ENCODE assay signal across 8 cellular contexts in the genomic region with DNA sequence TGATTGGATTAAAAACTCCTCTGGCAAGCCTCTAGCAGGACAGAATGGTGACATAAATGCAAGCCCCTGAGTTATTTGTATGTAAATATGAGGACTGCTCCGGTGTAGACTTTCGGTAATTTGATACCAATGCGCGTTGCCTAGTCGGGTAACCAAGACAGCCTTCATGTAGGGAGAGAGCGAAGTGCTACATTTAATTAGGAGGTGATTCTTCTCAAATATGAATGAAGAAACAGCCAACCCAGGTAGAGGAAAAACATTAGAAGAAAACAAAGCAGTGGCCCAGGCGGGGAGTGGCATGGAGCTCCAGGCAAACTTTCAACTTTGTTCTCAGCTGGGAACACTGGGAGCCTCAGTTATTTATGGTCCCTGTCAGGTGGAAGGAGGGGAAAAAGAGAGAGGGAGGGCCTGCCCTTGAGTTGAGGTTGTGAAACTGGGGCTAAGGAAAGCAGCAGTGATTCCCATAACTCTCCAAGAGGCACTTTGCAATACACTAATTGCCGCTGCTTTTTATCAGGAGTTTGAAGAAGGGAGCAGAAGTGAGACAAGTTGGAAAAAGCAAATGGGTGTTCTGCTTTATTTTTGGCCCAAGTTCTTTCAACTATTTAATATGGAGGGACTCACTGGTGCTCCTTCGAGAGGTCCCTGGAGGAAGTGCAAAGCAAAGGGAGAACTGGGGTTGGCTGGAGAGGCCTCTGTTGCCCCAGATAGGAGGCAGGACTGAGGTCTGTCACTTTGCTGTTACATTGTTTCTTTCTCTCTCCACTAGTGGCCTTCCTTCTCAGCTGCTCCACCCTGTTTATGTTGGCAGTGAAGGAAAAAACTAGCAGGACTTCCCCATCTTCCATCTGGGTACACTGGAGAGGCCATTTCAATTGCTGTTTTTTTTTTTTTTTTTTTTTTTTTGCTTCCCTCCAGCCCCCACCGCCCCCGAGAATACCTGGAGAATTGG.
DNase-seq lines count a peak whose midpoint lies in the region; ATAC-seq and TF ChIP-seq lines count a peak whose summit lies in the region.

No MANE protein-coding gene starts in this region.

- no peak overlapping the region for H3K27ac ChIP-seq in IMR-90 (ENCODE audit: insufficient read depth, low read length)
- peak overlapping the region; percentile 96 for H3K27ac ChIP-seq in iPS-18a (ENCODE audit: low read length)
- peak overlapping the region; percentile 27 to 76 (median 62) for H3K27ac ChIP-seq in stomach

- peak overlapping the region; percentile 63; the same call in 1 of the 2 replicates for H3K14ac ChIP-seq in IMR-90 (replicated peaks; ENCODE audit: low read depth, low read length)

- no peak overlapping the region for H3K9ac ChIP-seq in IMR-90 (ENCODE audit: low read depth, low read length)
- peak overlapping the region; percentile 89 for H3K9ac ChIP-seq in iPS-18a (ENCODE audit: low read length)

- H2AK9ac ChIP-seq in IMR-90 (replicated peaks; ENCODE audit: low read depth, low read length, poor library complexity), result peak overlapping the region; percentile 35

- 33% methylated on average over 1 of the region's 11 CpGs; no CpG with 5 or more reads in 1 of the 2 experiments for WGBS in IMR-90 (ENCODE audit: extremely low coverage in 2 of 2, insufficient read length in 1 of 2), 2 experiments
- WGBS in stomach, 5 donors, result 40 to 57% (median 51%) methylated on average over 11 of the region's 11 CpGs

- H2AFZ ChIP-seq in IMR-90 (replicated peaks; ENCODE audit: low read length, poor library complexity), result peak overlapping the region; percentile 44

- no peak overlapping the region for H2BK15ac ChIP-seq in IMR-90 (ENCODE audit: low read depth, low read length)

- no peak for TF ChIP-seq CTCF in IMR-90 (conservative IDR thresholded peaks at IDR 0.05; ENCODE audit: low read depth, low read length)
- TF ChIP-seq CTCF in stomach (IDR thresholded peaks at IDR 0.05), result no peak

- H4K8ac ChIP-seq in IMR-90 (ENCODE audit: low read depth in 2 of 2, low read length in 2 of 2), result no peak overlapping the region; a peak in 1 of 4 replicates

- dilution Hi-C loops in IMR-90 (cut with HindIII; ENCODE audit: low sequenced_read_pairs, unreplicated experiment), result no loop called here

- ATAC-seq in IMR-90 (ENCODE audit: low read depth) (peak; percentile 40; the same call in 1 of the 2 replicates), GM21619 (IDR thresholded peaks at IDR 0.05; ENCODE audit: unreplicated experiment) (no peak), HG02678 (IDR thresholded peaks at IDR 0.05; ENCODE audit: unreplicated experiment) (no peak), GM19035 (IDR thresholded peaks at IDR 0.05; ENCODE audit: unreplicated experiment) (no peak)

- H4K91ac ChIP-seq in IMR-90 (ENCODE audit: insufficient read depth, low read depth, low read length), result no peak overlapping the region

- in situ Hi-C loops in IMR-90 (cut with MboI; ENCODE audit: low sequenced_read_pairs), result no loop called here

- H3K9me3 ChIP-seq in IMR-90 (ENCODE audit: control insufficient read depth, insufficient read depth, low read length) (no peaks in the 10 kb centered on the region), iPS-18a (ENCODE audit: control insufficient read depth, low read depth, low read length) (no peaks in the 10 kb centered on the region), stomach (no peaks in the 10 kb centered on the region)

- H3K4me1 ChIP-seq in IMR-90 (ENCODE audit: control insufficient read depth, insufficient read depth, low read length), result peaks cover 6% of the 10 kb centered on the region; the same call in 1 of the 2 replicates
- peaks cover 22% of the 10 kb centered on the region for H3K4me1 ChIP-seq in iPS-18a (ENCODE audit: control insufficient read depth, low read depth, low read length)
- peaks cover 17 to 36% (median 25%) of the 10 kb centered on the region in 4 donors for H3K4me1 ChIP-seq in stomach

- POLR2A ChIA-PET in IMR-90 (lab: Charles Lee; ENCODE audit: unreplicated experiment), result no interaction called here

- 0 out of 2 replicates have a peak overlapping the region, but pooled peaks have one; percentile 24 for H3K4ac ChIP-seq in IMR-90 (ENCODE audit: low read depth, low read length)

- H3K36me3 ChIP-seq in IMR-90 (ENCODE audit: control insufficient read depth, insufficient read depth, low read length), result no peaks in the 10 kb centered on the region
- H3K36me3 ChIP-seq in iPS-18a (ENCODE audit: control insufficient read depth, low read depth, low read length), result no peaks in the 10 kb centered on the region
- no peaks in the 10 kb centered on the region for H3K36me3 ChIP-seq in stomach

- H3K4me3 ChIP-seq in IMR-90 (ENCODE audit: insufficient read depth, low read depth, low read length), result no peak overlapping the region
- peak overlapping the region; percentile 93 for H3K4me3 ChIP-seq in iPS-18a (ENCODE audit: low read length)
- H3K4me3 ChIP-seq in stomach, result no peak overlapping the region

- TF ChIP-seq EP300 in stomach (IDR thresholded peaks at IDR 0.05), result no peak

- H3K18ac ChIP-seq in IMR-90 (ENCODE audit: low read depth, low read length), result no peak overlapping the region

- H4K5ac ChIP-seq in IMR-90 (ENCODE audit: low read depth, low read length), result no peak overlapping the region

- H3K23ac ChIP-seq in IMR-90 (ENCODE audit: low read depth, low read length), result no peak overlapping the region

- no peaks in the 10 kb centered on the region for H3K79me1 ChIP-seq in IMR-90 (ENCODE audit: low read depth in 1 of 2, low read length in 2 of 2)

- intact Hi-C loops in IMR-90 (cut with micrococcal nuclease), result no loop called here
- intact Hi-C loops in stomach (cut with DNase I; ENCODE audit: low total_unique reads), result no loop called here

- no peak for TF ChIP-seq POLR2A in IMR-90 (IDR thresholded peaks at IDR 0.05; ENCODE audit: low read depth, low read length)
- TF ChIP-seq POLR2A in stomach (IDR thresholded peaks at IDR 0.05), result no peak

- H2BK20ac ChIP-seq in IMR-90 (ENCODE audit: low read depth, low read length), result 0 out of 2 replicates have a peak overlapping the region, but pooled peaks have one; percentile 26

- peak overlapping the region; percentile 49 for H3K4me2 ChIP-seq in IMR-90 (ENCODE audit: low read depth, low read length)

- H3K27me3 ChIP-seq in IMR-90 (ENCODE audit: control insufficient read depth, insufficient read depth, low read length) (no peaks in the 10 kb centered on the region), iPS-18a (ENCODE audit: control insufficient read depth, insufficient read depth, low read length) (no peaks in the 10 kb centered on the region), stomach (no peaks in the 10 kb centered on the region)

- TF ChIP-seq RAD21 in IMR-90 (IDR thresholded peaks at IDR 0.05; ENCODE audit: low read length), result no peak

- H2BK120ac ChIP-seq in IMR-90 (ENCODE audit: low read depth, low read length), result peak overlapping the region; percentile 26; the same call in 1 of the 2 replicates

- no peak overlapping the region for H3K56ac ChIP-seq in IMR-90 (ENCODE audit: extremely low read depth, insufficient read depth, low read length)

- no peaks in the 10 kb centered on the region for H4K20me1 ChIP-seq in IMR-90 (ENCODE audit: insufficient read depth, low read length)

- BruUV-seq in IMR-90 (replicated peaks; lab: Mats Ljungman, UMichigan), result no TSS peak

- no peak overlapping the region for H2BK5ac ChIP-seq in IMR-90 (ENCODE audit: low read depth, low read length, poor library complexity, severe bottlenecking)

- DNase-seq in IMR-90 (peak; percentile 13), SK-N-DZ (ENCODE audit: low spot score) (peak; percentile 81), stomach (no peak), superior temporal gyrus (ENCODE audit: extremely low spot score) (no peak)

- CTCF ChIA-PET in IMR-90 (lab: Yijun Ruan, JAX), result no interaction called here

- peaks cover 5% of the 10 kb centered on the region; the same call in 1 of the 2 replicates for H3K9me1 ChIP-seq in IMR-90 (ENCODE audit: insufficient read depth, low read length)

- H2AK5ac ChIP-seq in IMR-90 (ENCODE audit: low read depth, low read length), result no peak overlapping the region

TF ChIP-seq in IMR-90, 13 proteins besides CTCF, POLR2A, EP300 and RAD21:
- TF ChIP-seq MAZ (IDR thresholded peaks at IDR 0.05; ENCODE audit: borderline replicate concordance, low read depth, low read length) (no peak), RCOR1 (IDR thresholded peaks at IDR 0.05; ENCODE audit: insufficient replicate concordance, low read length) (no peak), CEBPB (IDR thresholded peaks at IDR 0.05; ENCODE audit: low read depth, low read length) (no peak), SMC3 (IDR thresholded peaks at IDR 0.05; ENCODE audit: low read depth, low read length) (no peak), NFE2L2 (IDR thresholded peaks at IDR 0.05; ENCODE audit: low read depth, low read length) (no peak), MXI1 (IDR thresholded peaks at IDR 0.05; ENCODE audit: borderline replicate concordance, low read depth, low read length) (no peak)

Comparison
In these comparisons a context has a peak if more than half of its experiments do, and no peak if none do; other contexts are left out.
1. DNase-seq: peak in IMR-90 (single experiment) and SK-N-DZ (single experiment); none in stomach (single experiment) and superior temporal gyrus (single experiment).